ENCODE assay signal across 2 cellular contexts in genomic region chr10:97452352-97452751, GRCh38.
TF ChIP-seq lines count a peak whose summit lies in the region.

No MANE protein-coding gene starts in this region.

TF ChIP-seq in HEK293, 187 proteins besides CTCF, POLR2A, EP300 and RAD21:
- TF ChIP-seq, protein P1, sequence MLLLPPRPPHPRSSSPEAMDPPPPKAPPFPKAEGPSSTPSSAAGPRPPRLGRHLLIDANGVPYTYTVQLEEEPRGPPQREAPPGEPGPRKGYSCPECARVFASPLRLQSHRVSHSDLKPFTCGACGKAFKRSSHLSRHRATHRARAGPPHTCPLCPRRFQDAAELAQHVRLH (tag by site-specific recombination; IDR thresholded peaks at IDR 0.05) = no peak
- TF ChIP-seq SCRT1 (tag by site-specific recombination; IDR thresholded peaks at IDR 0.05; ENCODE audit: borderline replicate concordance) = peak; percentile 78
- TF ChIP-seq SCRT2 (tag by site-specific recombination; IDR thresholded peaks at IDR 0.05) = peak; percentile 94
- TF ChIP-seq ZBTB21 (tag by site-specific recombination; IDR thresholded peaks at IDR 0.05) = no peak
- TF ChIP-seq ZNF776 (tag by site-specific recombination; IDR thresholded peaks at IDR 0.05; ENCODE audit: borderline replicate concordance) = no peak
- TF ChIP-seq ZNF354C (tag by site-specific recombination; IDR thresholded peaks at IDR 0.05; ENCODE audit: borderline replicate concordance, low read depth) = no peak
- no peak for TF ChIP-seq ZNF292 (tag by site-specific recombination; IDR thresholded peaks at IDR 0.05; ENCODE audit: borderline replicate concordance, low read depth)
- TF ChIP-seq ZFP37 (tag by site-specific recombination; IDR thresholded peaks at IDR 0.05) = no peak

TF ChIP-seq in H1, 55 proteins besides CTCF, POLR2A, EP300 and RAD21:
- no peak for TF ChIP-seq YY1 (IDR thresholded peaks at IDR 0.05; ENCODE audit: low read depth, low read length)
- TF ChIP-seq, protein P2, sequence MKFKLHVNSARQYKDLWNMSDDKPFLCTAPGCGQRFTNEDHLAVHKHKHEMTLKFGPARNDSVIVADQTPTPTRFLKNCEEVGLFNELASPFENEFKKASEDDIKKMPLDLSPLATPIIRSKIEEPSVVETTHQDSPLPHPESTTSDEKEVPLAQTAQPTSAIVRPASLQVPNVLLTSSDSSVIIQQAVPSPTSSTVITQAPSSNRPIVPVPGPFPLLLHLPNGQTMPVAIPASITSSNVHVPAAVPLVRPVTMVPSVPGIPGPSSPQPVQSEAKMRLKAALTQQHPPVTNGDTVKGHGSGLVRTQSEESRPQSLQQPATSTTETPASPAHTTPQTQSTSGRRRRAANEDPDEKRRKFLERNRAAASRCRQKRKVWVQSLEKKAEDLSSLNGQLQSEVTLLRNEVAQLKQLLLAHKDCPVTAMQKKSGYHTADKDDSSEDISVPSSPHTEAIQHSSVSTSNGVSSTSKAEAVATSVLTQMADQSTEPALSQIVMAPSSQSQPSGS (IDR thresholded peaks at IDR 0.05; ENCODE audit: low read length) = 0 out of 2 replicates have a peak, but pooled peaks have one; percentile 47
- TF ChIP-seq BRCA1 (IDR thresholded peaks at IDR 0.05; ENCODE audit: low read depth, low read length) = no peak
- no peak for TF ChIP-seq BCL11A (IDR thresholded peaks at IDR 0.05; ENCODE audit: low read depth in 2 of 2, low read length in 2 of 2)
- TF ChIP-seq TCF12 (IDR thresholded peaks at IDR 0.05; ENCODE audit: low read depth, low read length) = no peak
TF ChIP-seq in H1: peak in this region for 1.
